In the genomic region with DNA sequence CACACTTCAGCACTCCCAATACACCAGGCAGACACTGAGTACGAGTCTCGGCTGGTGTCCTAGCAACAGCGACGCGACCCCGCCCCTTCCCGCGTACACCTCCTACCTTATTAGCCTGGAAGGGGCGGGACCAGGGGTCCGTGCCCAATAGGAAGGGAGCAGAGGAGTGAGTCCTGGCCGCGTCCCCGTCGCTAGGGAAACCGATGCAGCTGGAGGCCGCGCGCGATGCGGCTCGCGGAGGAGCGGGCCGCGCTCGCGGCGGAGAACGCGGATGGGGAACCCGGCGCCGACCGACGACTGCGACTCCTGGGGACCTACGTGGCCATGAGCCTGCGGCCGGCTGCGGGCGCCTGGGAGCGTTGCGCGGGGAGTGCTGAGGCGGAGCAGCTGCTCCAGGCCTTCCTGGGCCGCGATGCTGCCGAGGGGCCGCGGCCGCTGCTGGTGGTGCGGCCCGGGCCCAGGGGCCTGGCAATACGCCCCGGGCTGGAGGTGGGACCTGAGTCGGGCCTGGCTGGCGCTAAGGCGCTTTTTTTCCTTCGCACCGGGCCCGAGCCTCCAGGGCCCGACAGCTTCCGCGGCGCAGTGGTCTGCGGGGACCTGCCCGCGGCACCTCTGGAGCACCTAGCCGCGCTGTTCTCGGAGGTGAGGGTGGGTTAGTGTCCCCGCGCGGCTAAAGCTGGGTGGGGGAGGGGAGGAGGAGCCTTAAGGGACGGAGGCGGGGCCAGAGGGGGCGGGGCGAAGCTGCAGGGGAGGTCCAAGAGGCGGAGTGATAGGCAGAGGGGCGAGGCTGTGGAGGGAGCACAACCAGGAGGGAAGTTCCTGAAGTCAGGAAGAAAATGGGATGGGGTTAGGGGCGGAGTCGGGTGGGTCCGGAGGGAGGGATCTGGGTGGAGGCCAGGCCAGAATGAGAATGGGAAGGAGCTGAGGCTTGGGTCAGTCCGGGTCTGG, we compare ENCODE assay signal across 8 cellular contexts. TPM values are rescaled to one million over a fixed set of nuclear protein-coding genes. Genes with fewer than 3 reads are reported as not detected.
A peak's percentile ranks its signal among the peaks of the same experiment; 100 is the strongest.
DNase-seq lines count a peak whose midpoint lies in the region; ATAC-seq and TF ChIP-seq lines count a peak whose summit lies in the region.

A gene with protein sequence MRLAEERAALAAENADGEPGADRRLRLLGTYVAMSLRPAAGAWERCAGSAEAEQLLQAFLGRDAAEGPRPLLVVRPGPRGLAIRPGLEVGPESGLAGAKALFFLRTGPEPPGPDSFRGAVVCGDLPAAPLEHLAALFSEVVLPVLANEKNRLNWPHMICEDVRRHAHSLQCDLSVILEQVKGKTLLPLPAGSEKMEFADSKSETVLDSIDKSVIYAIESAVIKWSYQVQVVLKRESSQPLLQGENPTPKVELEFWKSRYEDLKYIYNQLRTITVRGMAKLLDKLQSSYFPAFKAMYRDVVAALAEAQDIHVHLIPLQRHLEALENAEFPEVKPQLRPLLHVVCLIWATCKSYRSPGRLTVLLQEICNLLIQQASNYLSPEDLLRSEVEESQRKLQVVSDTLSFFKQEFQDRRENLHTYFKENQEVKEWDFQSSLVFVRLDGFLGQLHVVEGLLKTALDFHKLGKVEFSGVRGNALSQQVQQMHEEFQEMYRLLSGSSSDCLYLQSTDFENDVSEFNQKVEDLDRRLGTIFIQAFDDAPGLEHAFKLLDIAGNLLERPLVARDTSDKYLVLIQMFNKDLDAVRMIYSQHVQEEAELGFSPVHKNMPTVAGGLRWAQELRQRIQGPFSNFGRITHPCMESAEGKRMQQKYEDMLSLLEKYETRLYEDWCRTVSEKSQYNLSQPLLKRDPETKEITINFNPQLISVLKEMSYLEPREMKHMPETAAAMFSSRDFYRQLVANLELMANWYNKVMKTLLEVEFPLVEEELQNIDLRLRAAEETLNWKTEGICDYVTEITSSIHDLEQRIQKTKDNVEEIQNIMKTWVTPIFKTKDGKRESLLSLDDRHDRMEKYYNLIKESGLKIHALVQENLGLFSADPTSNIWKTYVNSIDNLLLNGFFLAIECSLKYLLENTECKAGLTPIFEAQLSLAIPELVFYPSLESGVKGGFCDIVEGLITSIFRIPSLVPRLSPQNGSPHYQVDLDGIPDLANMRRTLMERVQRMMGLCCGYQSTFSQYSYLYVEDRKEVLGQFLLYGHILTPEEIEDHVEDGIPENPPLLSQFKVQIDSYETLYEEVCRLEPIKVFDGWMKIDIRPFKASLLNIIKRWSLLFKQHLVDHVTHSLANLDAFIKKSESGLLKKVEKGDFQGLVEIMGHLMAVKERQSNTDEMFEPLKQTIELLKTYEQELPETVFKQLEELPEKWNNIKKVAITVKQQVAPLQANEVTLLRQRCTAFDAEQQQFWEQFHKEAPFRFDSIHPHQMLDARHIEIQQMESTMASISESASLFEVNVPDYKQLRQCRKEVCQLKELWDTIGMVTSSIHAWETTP (N-terminal part only) (plus strand): TSS at position 197 of the 948 bp plus-strand sequence. CDS start 29 bp downstream, at position 226.

- CTCF ChIA-PET in activated CD8-positive, alpha-beta memory T cell treated with anti-CD3 and anti-CD28 coated beads, Interleukin-2, amount 10 ng/mL, durations not matched to agents 7 days and 5 days (lab: Charles Lee): no interaction called here

- no peaks in the 10 kb centered on the region for H3K9me3 ChIP-seq in left lung

- no peak within 1 kb of the TSS for H3K27ac Mint-ChIP-seq in activated CD8-positive, alpha-beta memory T cell treated with anti-CD3 and anti-CD28 coated beads, Interleukin-2, amount 10 ng/mL, durations not matched to agents 7 days and 5 days

- TF ChIP-seq CTCF in left lung (IDR thresholded peaks at IDR 0.05): no peak

- H3K9me3 Mint-ChIP-seq in activated CD8-positive, alpha-beta memory T cell treated with anti-CD3 and anti-CD28 coated beads, Interleukin-2, amount 10 ng/mL, durations not matched to agents 7 days and 5 days (ENCODE audit: low read depth): peaks cover 5% of the 10 kb centered on the region

- H3K36me3 ChIP-seq in left lung: no peaks in the 10 kb centered on the region

- H3K4me1 ChIP-seq in left lung: no peaks in the 10 kb centered on the region

- H3K27me3 ChIP-seq in left lung: peaks cover 0 to 31% of the 10 kb centered on the region in 2 donors

- H3K27ac ChIP-seq in left lung: peak within 1 kb of the TSS; percentile 39 to 54

- DNase-seq in GM03348 (ENCODE audit: low spot score) (peak; percentile 45), NCI-H526 treated with DMSO at 0.1 percent for 48 hours (lab: John Stamatoyannopoulos, UW) (peak; percentile 70), ecto neural progenitor cell (ENCODE audit: low spot score) (peak; percentile 99), left lung (peak; percentile 94), NCI-H1694 (lab: John Stamatoyannopoulos, UW) (no peak)
- peak; percentile 16 for DNase-seq in stimulated activated CD4-positive, alpha-beta T cell treated with anti-CD3 and anti-CD28 coated beads, Interleukin-4, amount 100 ng/mL, for 1 hour
- no peak for DNase-seq in activated CD8-positive, alpha-beta memory T cell treated with anti-CD3 and anti-CD28 coated beads, Interleukin-2, amount 10 ng/mL, durations not matched to agents 7 days and 5 days
- DNase-seq in effector CD4-positive, alpha-beta T cell: no peak

- peak within 1 kb of the TSS; percentile 46 to 54 for H3K4me3 ChIP-seq in left lung

- H3K4me1 Mint-ChIP-seq in activated CD8-positive, alpha-beta memory T cell treated with anti-CD3 and anti-CD28 coated beads, Interleukin-2, amount 10 ng/mL, durations not matched to agents 7 days and 5 days: no peaks in the 10 kb centered on the region

- peak; percentile 99 for ATAC-seq in left lung
- ATAC-seq in activated CD8-positive, alpha-beta memory T cell treated with anti-CD3 and anti-CD28 coated beads, Interleukin-2, amount 10 ng/mL, durations not matched to agents 7 days and 5 days: no peak

- no peak within 1 kb of the TSS for H3K4me3 Mint-ChIP-seq in activated CD8-positive, alpha-beta memory T cell treated with anti-CD3 and anti-CD28 coated beads, Interleukin-2, amount 10 ng/mL, durations not matched to agents 7 days and 5 days

- intact Hi-C loops in left lung (cut with DNase I): no loop called here

- H3K36me3 Mint-ChIP-seq in activated CD8-positive, alpha-beta memory T cell treated with anti-CD3 and anti-CD28 coated beads, Interleukin-2, amount 10 ng/mL, durations not matched to agents 7 days and 5 days: no peaks in the 10 kb centered on the region

- H3K27me3 Mint-ChIP-seq in activated CD8-positive, alpha-beta memory T cell treated with anti-CD3 and anti-CD28 coated beads, Interleukin-2, amount 10 ng/mL, durations not matched to agents 7 days and 5 days: peaks cover 5% of the 10 kb centered on the region

RNA-seq across cellular contexts. Expression of the gene that starts here (rescaled TPM):
- total RNA-seq in left lung: 1 to 10 TPM in 1 of 2 donors, under 1 TPM in 1; 0.38 to 8.6 TPM
- total RNA-seq in activated CD8-positive, alpha-beta memory T cell treated with anti-CD3 and anti-CD28 coated beads, Interleukin-2, amount 10 ng/mL, durations not matched to agents 7 days and 5 days: not detected

Comparison
In these comparisons a context has a peak if more than half of its experiments do, and no peak if none do; other contexts are left out.
1. DNase-seq: peak in GM03348 (single experiment), NCI-H526 treated with DMSO at 0.1 percent for 48 hours (single experiment), ecto neural progenitor cell (single experiment), left lung (2 of 2) and stimulated activated CD4-positive, alpha-beta T cell treated with anti-CD3 and anti-CD28 coated beads, Interleukin-4, amount 100 ng/mL, for 1 hour (single experiment); none in NCI-H1694 (single experiment), activated CD8-positive, alpha-beta memory T cell treated with anti-CD3 and anti-CD28 coated beads, Interleukin-2, amount 10 ng/mL, durations not matched to agents 7 days and 5 days (single experiment) and effector CD4-positive, alpha-beta T cell (single experiment).